Comparison of ENCODE assay signal across 8 cellular contexts in the genomic region with DNA sequence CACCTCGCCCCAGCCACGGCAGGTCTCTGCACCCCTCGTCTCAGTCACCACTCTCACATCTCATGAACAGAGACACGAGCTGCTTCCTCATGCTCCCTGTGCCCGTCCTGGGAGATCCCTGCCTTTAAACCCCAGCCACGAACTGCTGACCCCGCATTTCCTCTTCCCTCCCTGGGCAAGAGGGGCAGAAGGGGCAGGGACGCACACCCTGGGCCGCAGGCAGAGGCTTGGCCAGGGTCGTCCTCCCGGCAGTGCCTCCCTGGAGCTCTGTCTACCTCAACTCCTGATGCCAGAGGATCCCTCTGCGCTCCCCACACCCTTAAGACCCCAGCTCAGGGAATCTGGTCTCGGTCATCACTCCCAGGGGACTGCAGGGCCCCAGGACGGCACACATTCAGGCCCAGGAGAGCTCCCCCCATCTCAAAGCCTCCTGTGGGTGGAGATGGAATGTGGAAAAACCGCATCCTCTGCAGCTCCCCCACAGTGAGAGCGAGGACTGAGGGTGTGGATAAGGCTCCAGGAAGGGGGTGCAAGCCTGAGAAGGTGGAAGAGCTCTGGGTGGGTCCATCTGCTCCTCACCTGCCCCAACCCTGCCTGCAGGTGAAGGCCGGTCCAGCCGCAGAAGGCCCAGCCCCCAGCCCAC. TPM values are rescaled to one million over a fixed set of nuclear protein-coding genes. Genes with fewer than 3 reads are reported as not detected.
DNase-seq lines count a peak whose midpoint lies in the region; ATAC-seq, FAIRE-seq and TF ChIP-seq lines count a peak whose summit lies in the region.

No MANE protein-coding gene starts in this region.

- peaks cover 15% of the 10 kb centered on the region; the same call in 2 of the 3 replicates for H3K36me3 ChIP-seq in K562 (ENCODE audit: control insufficient read depth, insufficient read depth, low read length)
- no peaks in the 10 kb centered on the region; a peak in 1 of 5 replicates for H3K36me3 ChIP-seq in HepG2 (replicated peaks in 1 of 2; ENCODE audit: control insufficient read depth in 1 of 2, insufficient read depth in 2 of 2, low read length in 2 of 2)
- H3K36me3 ChIP-seq in tibial nerve = no peaks in the 10 kb centered on the region

- ATAC-seq in K562 = peak; percentile 54
- no peak for ATAC-seq in HepG2

- H3K27ac ChIP-seq in K562 (ENCODE audit: extremely low read depth, low read depth, low read length) (peak overlapping the region; percentile 81; the same call in 1 of the 3 replicates), HepG2 (ENCODE audit: extremely low read length, insufficient read depth, low read length) (no peak overlapping the region), tibial nerve (no peak overlapping the region)

- TF ChIP-seq POLR2A in K562 (conservative IDR thresholded peaks at IDR 0.05) (no peak), HepG2 (IDR thresholded peaks at IDR 0.05; ENCODE audit: insufficient read depth in 1 of 2, low read depth in 2 of 2, low read length in 2 of 2) (no peak), tibial nerve (IDR thresholded peaks at IDR 0.05) (no peak)

- CTCF ChIA-PET in K562 (lab: Yijun Ruan, JAX; ENCODE audit: low intra/inter-chr PET ratio) (no interaction called here), HepG2 (lab: Yijun Ruan, JAX; ENCODE audit: low intra/inter-chr PET ratio, low total read pairs) (no interaction called here)

- H4K20me1 ChIP-seq in K562 (replicated peaks; ENCODE audit: control insufficient read depth, insufficient read depth, low read length) (peaks cover 42% of the 10 kb centered on the region), HepG2 (ENCODE audit: insufficient read depth, low read length) (no peaks in the 10 kb centered on the region)

- H3K4me3 ChIP-seq in AG09309 (ENCODE audit: control insufficient read depth, low read depth, low read length) (peak overlapping the region; percentile 78), K562 (peak overlapping the region; percentile 76), HepG2 (replicated peaks in 1 of 3; ENCODE audit: insufficient read depth in 1 of 3, low read depth in 2 of 3, low read length in 3 of 3) (peak overlapping the region; percentile 63 to 89 (median 83); a peak in 5 of 6 replicates), tibial nerve (peak overlapping the region in 3 of 4 donors; percentile 41 to 83 (median 73))

- intact Hi-C loops in K562 (cut with micrococcal nuclease) = loop anchor here (10.0 kb wide), 1 partner anchor 292 kb away; no protein-coding TSS in a partner anchor
- intact Hi-C loops in HepG2 (cut with micrococcal nuclease; ENCODE audit: unreplicated experiment) = no loop called here

- no peaks in the 10 kb centered on the region for H3K9me3 ChIP-seq in K562 (replicated peaks; ENCODE audit: control insufficient read depth, insufficient read depth, low read depth, low read length)
- no peaks in the 10 kb centered on the region for H3K9me3 ChIP-seq in HepG2 (ENCODE audit: low read length)
- no peaks in the 10 kb centered on the region for H3K9me3 ChIP-seq in tibial nerve

- H3K9ac ChIP-seq in K562 (ENCODE audit: insufficient read depth in 1 of 2, low read depth in 2 of 2, low read length in 2 of 2) (peak overlapping the region; percentile 69 to 92), HepG2 (ENCODE audit: insufficient read depth, low read depth, low read length) (peak overlapping the region; percentile 85)

- DNase-seq in AG09309 (ENCODE audit: low read depth) (peak; percentile 8), HTR-8/SVneo (ENCODE audit: insufficient read length, low spot score) (peak; percentile 63), K562 (ENCODE audit: extremely low read depth in 1 of 4, low spot score in 3 of 4) (peak in 2 of 4 experiments; percentile 74 to 77), HepG2 (ENCODE audit: low spot score) (no peak), tibial nerve (ENCODE audit: low spot score in 2 of 2) (no peak), GM10266 (ENCODE audit: extremely low spot score) (no peak), DMS114 treated with DMSO at 0.1 percent for 48 hours (lab: John Stamatoyannopoulos, UW; ENCODE audit: unreplicated experiment) (no peak), mesenteric fat pad (ENCODE audit: low spot score) (no peak)

- WGBS in K562 (ENCODE audit: insufficient coverage, low coverage, missing lambda C conversion rate) = 39% methylated on average over 17 of the region's 18 CpGs
- 56% methylated on average over 13 of the region's 18 CpGs for WGBS in HepG2 (ENCODE audit: low lambda C conversion rate)
- WGBS in tibial nerve, 2 donors = 46 to 58% methylated on average over 14 to 18 of the region's 18 CpGs

- BruUV-seq in K562 (replicated peaks; lab: Mats Ljungman, UMichigan) = TSS peak; percentile 41
- BruUV-seq in HepG2 (replicated peaks; lab: Mats Ljungman, UMichigan) = no TSS peak

- TF ChIP-seq RAD21 in K562 (CRISPR knock-in tag; conservative IDR thresholded peaks at IDR 0.05 in 1 of 2, IDR thresholded peaks at IDR 0.05 in 1 of 2) (no peak), HepG2 (CRISPR knock-in tag; IDR thresholded peaks at IDR 0.05) (no peak)

- H2AFZ ChIP-seq in K562 (ENCODE audit: low read depth, low read length) = peak overlapping the region; percentile 89; the same call in 1 of the 2 replicates
- H2AFZ ChIP-seq in HepG2 (ENCODE audit: low read length) = no peak overlapping the region

- no peak for TF ChIP-seq EP300 in K562 (IDR thresholded peaks at IDR 0.05; ENCODE audit: low read length)
- no peak for TF ChIP-seq EP300 in HepG2 (IDR thresholded peaks at IDR 0.05; ENCODE audit: low read depth in 2 of 2, low read length in 2 of 2)
- no peak for TF ChIP-seq EP300 in HepG2 (CRISPR knock-in tag; IDR thresholded peaks at IDR 0.05; ENCODE audit: borderline replicate concordance)
- TF ChIP-seq EP300 in tibial nerve (IDR thresholded peaks at IDR 0.05) = no peak

- H3K79me2 ChIP-seq in K562 (ENCODE audit: control insufficient read depth, insufficient read depth, low read length) (peaks cover 53% of the 10 kb centered on the region), HepG2 (ENCODE audit: insufficient read depth, low read length) (peaks cover 33% of the 10 kb centered on the region)

- no peak for TF ChIP-seq CTCF in AG09309 (IDR thresholded peaks at IDR 0.05; ENCODE audit: control insufficient read depth, insufficient read depth, low read depth, low read length, missing control alignments)
- TF ChIP-seq CTCF in K562 (IDR thresholded peaks at IDR 0.05 in 2 of 3, conservative IDR thresholded peaks at IDR 0.05 in 1 of 3; ENCODE audit: insufficient read depth in 2 of 3, low read depth in 1 of 3, low read length in 3 of 3) = no peak
- TF ChIP-seq CTCF in HepG2 (CRISPR knock-in tag; IDR thresholded peaks at IDR 0.05) = no peak
- TF ChIP-seq CTCF in tibial nerve (IDR thresholded peaks at IDR 0.05) = no peak
- no peak for TF ChIP-seq CTCF in GM10266 (IDR thresholded peaks at IDR 0.05; ENCODE audit: control insufficient read depth, insufficient read depth, low read depth, missing control alignments)

- H3K4me1 ChIP-seq in K562 (replicated peaks in 1 of 2; ENCODE audit: control insufficient read depth in 2 of 2, insufficient read depth in 2 of 2, low read length in 2 of 2) = peaks cover 19 to 71% of the 10 kb centered on the region in 2 experiments
- peaks cover 58% of the 10 kb centered on the region for H3K4me1 ChIP-seq in HepG2 (ENCODE audit: insufficient read depth, low read length)
- peaks cover 0 to 30% (median 11%) of the 10 kb centered on the region in 4 donors for H3K4me1 ChIP-seq in tibial nerve

- in situ Hi-C loops in K562 (cut with MboI) (no loop called here), HepG2 (cut with HindIII; ENCODE audit: extremely low pct_ligation_motif_present, low pct_unique_long_range_greater_than_20kb) (no loop called here)

- H3K27me3 ChIP-seq in K562 (ENCODE audit: control insufficient read depth in 2 of 2, insufficient read depth in 2 of 2, low read length in 2 of 2) (no peaks in the 10 kb centered on the region), HepG2 (ENCODE audit: control insufficient read depth in 1 of 2, insufficient read depth in 2 of 2, low read length in 2 of 2) (no peaks in the 10 kb centered on the region; a peak in 1 of 5 replicates), tibial nerve (no peaks in the 10 kb centered on the region)

- POLR2A ChIA-PET in K562 (lab: Yijun Ruan, JAX) = interaction anchor here (0.5 to 7.0 kb wide), 14 partner anchors 9 to 333 kb away, joined by 3 to 54 read pairs (median 4); no protein-coding TSS in a partner anchor
- POLR2A ChIA-PET in HepG2 (lab: Yijun Ruan, JAX) = interaction anchor here (1.5 to 3.7 kb wide), 5 partner anchors 9 to 31 kb away, joined by 3 to 19 read pairs (median 15); no protein-coding TSS in a partner anchor

- FAIRE-seq in HTR-8/SVneo (lab: Jason Lieb, UNC) (peak; percentile 69), K562 (lab: Jason Lieb, UNC) (peak; percentile 71), HepG2 (lab: Jason Lieb, UNC) (no peak)

- H3K9me1 ChIP-seq in K562 (ENCODE audit: control insufficient read depth, insufficient read depth, low read length) = no peaks in the 10 kb centered on the region

- peak overlapping the region; percentile 82 for H3K4me2 ChIP-seq in K562 (ENCODE audit: insufficient read depth, low read length)
- peak overlapping the region; percentile 86 for H3K4me2 ChIP-seq in HepG2 (ENCODE audit: low read depth, low read length)

RNA-seq across cellular contexts. Expression of a gene that starts 1.2 kb away (rescaled TPM):
- 18.0 and 26.5 TPM in 2 replicates for total RNA-seq in K562 (2011; cell fraction: chromatin; rRNA removed; ENCODE audit: low replicate concordance)
- 39.3 and 42.0 TPM in 2 replicates for total RNA-seq in K562 (2011; cell fraction: nucleolus; rRNA removed)
- total RNA-seq in K562 (2011; cell fraction: nucleoplasm; rRNA removed) = 27.0 and 30.7 TPM in 2 replicates
- total RNA-seq in K562 (2014; rRNA removed) (165 and 212 TPM in 2 replicates), K562 (2014; rRNA removed; fragmentation: Illumina TruSeq; extraction: Trizol) (25.5 and 26.3 TPM in 2 replicates), K562 (2015; rRNA removed; fragmentation: Illumina TruSeq; extraction: Trizol) (60.4 and 63.7 TPM in 2 replicates), K562 (2021) (94.7 and 99.6 TPM in 2 replicates), HepG2 (2016; rRNA removed; fragmentation: Illumina TruSeq; extraction: Trizol) (47.6 and 51.7 TPM in 2 replicates), tibial nerve (10 to 100 TPM in 2 of 4 donors, 1 to 10 TPM in 2; 6.3 to 47.1 (median 13.7) TPM), mesenteric fat pad (30.6 TPM)
- polyA plus RNA-seq in K562 (2011; rRNA removed) (119 and 164 TPM in 2 replicates), K562 (2014; fragmentation: Illumina TruSeq; extraction: Trizol) (35.2 and 84.7 TPM in 2 replicates), K562 (2014; fragmentation: Nextera tagmentation; extraction: Ambion mirVana) (1 to 10 TPM; 5.2 to 8.9 TPM), K562 (2014; rRNA removed) (208 and 209 TPM in 2 replicates), HepG2 (2011; rRNA removed) (35.3 and 44.7 TPM in 2 replicates)
- polyA plus RNA-seq in K562 (2011; cell fraction: cytosol; rRNA removed) = 249 and 453 TPM in 2 replicates
- polyA plus RNA-seq in K562 (2011; cell fraction: nucleus; rRNA removed) = 84.6 and 89.3 TPM in 2 replicates
- 60.9 and 80.1 TPM in 2 replicates for polyA plus RNA-seq in K562 (2012)
- polyA minus RNA-seq in K562 (2011; rRNA and poly(A)+ RNA removed) = 21.5 and 30.2 TPM in 2 replicates
- 46.1 and 91.5 TPM in 2 replicates for polyA minus RNA-seq in K562 (2011; cell fraction: cytosol; rRNA and poly(A)+ RNA removed)
- polyA minus RNA-seq in K562 (2011; cell fraction: nucleus; rRNA and poly(A)+ RNA removed) = 7.7 and 13.4 TPM in 2 replicates
- total RNA-seq in HepG2 (2016; cell fraction: cytosol; rRNA removed; fragmentation: Illumina TruSeq; extraction: Trizol; ENCODE audit: low read depth) = 16.5 and 25.0 TPM in 2 replicates
- 48.2 and 51.2 TPM in 2 replicates for total RNA-seq in HepG2 (2016; cell fraction: insoluble cytoplasmic fraction; rRNA removed; fragmentation: Illumina TruSeq; extraction: Trizol)
- 24.9 and 33.2 TPM in 2 replicates for total RNA-seq in HepG2 (2016; cell fraction: membrane; rRNA removed; fragmentation: Illumina TruSeq; extraction: Trizol)
- 27.0 and 29.0 TPM in 2 replicates for total RNA-seq in HepG2 (2016; cell fraction: nucleus; rRNA removed; fragmentation: Illumina TruSeq; extraction: Trizol)
- 51.3 and 78.1 TPM in 2 replicates for polyA plus RNA-seq in HepG2 (2011; cell fraction: cytosol; rRNA removed)
- 37.6 and 38.4 TPM in 2 replicates for polyA plus RNA-seq in HepG2 (2011; cell fraction: nucleus; rRNA removed)
- polyA plus RNA-seq in HepG2 (2012) = 16.2 and 31.9 TPM in 2 replicates
- 22.8 and 28.7 TPM in 2 replicates for polyA plus RNA-seq in HepG2 (2016; cell fraction: cytosol; fragmentation: Illumina TruSeq; extraction: Trizol; ENCODE audit: low read depth)
- polyA plus RNA-seq in HepG2 (2016; cell fraction: insoluble cytoplasmic fraction; fragmentation: Illumina TruSeq; extraction: Trizol; ENCODE audit: low read depth) = 39.0 and 42.7 TPM in 2 replicates
- polyA plus RNA-seq in HepG2 (2016; cell fraction: membrane; fragmentation: Illumina TruSeq; extraction: Trizol; ENCODE audit: low read depth) = 26.7 and 27.3 TPM in 2 replicates
- polyA plus RNA-seq in HepG2 (2016; cell fraction: nucleus; fragmentation: Illumina TruSeq; extraction: Trizol; ENCODE audit: insufficient read depth, low read depth) = 47.0 TPM in 2 replicates
- 35.1 and 45.0 TPM in 2 replicates for polyA minus RNA-seq in HepG2 (2011; rRNA and poly(A)+ RNA removed; ENCODE audit: low replicate concordance)
- 15.2 and 16.8 TPM in 2 replicates for polyA minus RNA-seq in HepG2 (2011; cell fraction: cytosol; rRNA and poly(A)+ RNA removed)
- polyA minus RNA-seq in HepG2 (2011; cell fraction: nucleus; rRNA and poly(A)+ RNA removed) = 4.4 and 8.2 TPM in 2 replicates

Comparison
In these comparisons a context has a peak if more than half of its experiments do, and no peak if none do; other contexts are left out.
1. DNase-seq: peak in AG09309 (single experiment) and HTR-8/SVneo (single experiment); none in HepG2 (single experiment), tibial nerve (0 of 2), GM10266 (single experiment), DMS114 treated with DMSO at 0.1 percent for 48 hours (single experiment) and mesenteric fat pad (single experiment).
2. Peak in every context shown above with its lines, with median percentiles within 50 percentile points of each other: H3K4me3 ChIP-seq.